Comparison of ENCODE assay signal across 14 cellular contexts in the genomic region with DNA sequence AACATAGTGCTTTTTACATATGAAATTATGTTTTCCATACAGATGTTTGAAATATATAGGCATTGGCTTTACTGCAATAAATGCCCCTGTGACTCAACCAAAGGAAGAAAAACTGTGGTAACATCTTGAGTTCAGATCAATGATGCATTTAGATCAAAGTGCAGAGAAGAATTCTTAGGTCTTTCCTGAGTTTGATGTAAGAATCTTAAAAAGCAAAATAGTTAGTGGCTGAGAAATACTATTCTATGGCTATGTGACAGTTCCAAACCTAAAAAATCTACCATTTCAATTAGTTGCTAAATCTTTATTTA.
"Had no signal": no experiment of that assay in that cellular context is flagged by ENCODE, and none has a peak within 500 bp of the region (broad histone marks: within the 10 kb centered on the region; RNA-seq: fewer than 3 reads in every experiment).

No MANE protein-coding gene starts in this region.

- H3K4me3 Mint-ChIP-seq: activated CD4-positive, alpha-beta T cell treated with anti-CD3 and anti-CD28 coated beads, Interleukin-2, amount 10 ng/mL, durations not matched to agents 7 days and 5 days; activated T-cell treated with anti-CD3 and anti-CD28 coated beads, Interleukin-2, amount 50 U/mL, for 72 hours; memory B cell; naive thymus-derived CD8-positive, alpha-beta T cell; stimulated activated effector memory CD8-positive, alpha-beta T cell treated with anti-CD3 and anti-CD28 coated beads, Interleukin-12 subunit alpha, Interleukin-12 subunit beta, amount 100 ng/mL, for 72 hours had no signal

- H3K4me1 Mint-ChIP-seq: activated CD4-positive, alpha-beta T cell treated with anti-CD3 and anti-CD28 coated beads, Interleukin-2, amount 10 ng/mL, durations not matched to agents 7 days and 5 days; memory B cell; naive thymus-derived CD8-positive, alpha-beta T cell; stimulated activated effector memory CD8-positive, alpha-beta T cell treated with anti-CD3 and anti-CD28 coated beads, Interleukin-12 subunit alpha, Interleukin-12 subunit beta, amount 100 ng/mL, for 72 hours had no signal

- DNase-seq: activated CD4-positive, alpha-beta T cell treated with anti-CD3 and anti-CD28 coated beads, Interleukin-2, amount 10 ng/mL, durations not matched to agents 7 days and 5 days; activated CD8-positive, alpha-beta memory T cell treated with anti-CD3 and anti-CD28 coated beads, Interleukin-2, amount 50 U/mL, for 48 hours; activated gamma-delta T cell; activated T-cell treated with anti-CD3 and anti-CD28 coated beads, Interleukin-2, amount 50 U/mL, for 72 hours; dorsolateral prefrontal cortex; left ventricle myocardium inferior; naive thymus-derived CD8-positive, alpha-beta T cell had no signal

- H3K36me3 ChIP-seq: cardiac muscle cell, gastroesophageal sphincter, left ventricle myocardium inferior, neutrophil had no signal

- H3K27me3 ChIP-seq: dorsolateral prefrontal cortex, gastroesophageal sphincter, neutrophil had no signal

- H3K27ac Mint-ChIP-seq: activated CD4-positive, alpha-beta T cell treated with anti-CD3 and anti-CD28 coated beads, Interleukin-2, amount 10 ng/mL, durations not matched to agents 7 days and 5 days; activated naive CD4-positive, alpha-beta T cell treated with anti-CD3 and anti-CD28 coated beads, Interleukin-2, amount 50 U/mL, for 72 hours; activated T-cell treated with anti-CD3 and anti-CD28 coated beads, Interleukin-2, amount 50 U/mL, for 72 hours; memory B cell; naive thymus-derived CD8-positive, alpha-beta T cell; stimulated activated effector memory CD8-positive, alpha-beta T cell treated with anti-CD3 and anti-CD28 coated beads, Interleukin-12 subunit alpha, Interleukin-12 subunit beta, amount 100 ng/mL, for 72 hours had no signal

- H3K4me3 ChIP-seq: cardiac muscle cell, dorsolateral prefrontal cortex, gastroesophageal sphincter, left ventricle myocardium inferior had no signal

- H3K9me3 ChIP-seq: neutrophil had no signal

- ATAC-seq: activated naive CD4-positive, alpha-beta T cell treated with anti-CD3 and anti-CD28 coated beads, Interleukin-2, amount 50 U/mL, for 72 hours; activated T-cell treated with anti-CD3 and anti-CD28 coated beads, Interleukin-2, amount 50 U/mL, for 72 hours; gastroesophageal sphincter; naive thymus-derived CD8-positive, alpha-beta T cell; stimulated activated effector memory CD8-positive, alpha-beta T cell treated with anti-CD3 and anti-CD28 coated beads, Interleukin-12 subunit alpha, Interleukin-12 subunit beta, amount 100 ng/mL, for 72 hours had no signal

- H3K27ac ChIP-seq: cardiac muscle cell, dorsolateral prefrontal cortex, gastroesophageal sphincter, left ventricle myocardium inferior, neutrophil, parathyroid adenoma had no signal

- H3K36me3 Mint-ChIP-seq: activated naive CD4-positive, alpha-beta T cell treated with anti-CD3 and anti-CD28 coated beads, Interleukin-2, amount 50 U/mL, for 72 hours; memory B cell; naive thymus-derived CD8-positive, alpha-beta T cell; stimulated activated effector memory CD8-positive, alpha-beta T cell treated with anti-CD3 and anti-CD28 coated beads, Interleukin-12 subunit alpha, Interleukin-12 subunit beta, amount 100 ng/mL, for 72 hours had no signal

- H3K9me3 Mint-ChIP-seq: activated T-cell treated with anti-CD3 and anti-CD28 coated beads, Interleukin-2, amount 50 U/mL, for 72 hours had no signal

- H3K27me3 Mint-ChIP-seq: activated CD4-positive, alpha-beta T cell treated with anti-CD3 and anti-CD28 coated beads, Interleukin-2, amount 10 ng/mL, durations not matched to agents 7 days and 5 days; memory B cell; naive thymus-derived CD8-positive, alpha-beta T cell had no signal
